10 cellular contexts compared by ENCODE assay signal in genomic region chr12:124686885-124687694, GRCh38.
DNase-seq lines count a peak whose midpoint lies in the region; ATAC-seq and TF ChIP-seq lines count a peak whose summit lies in the region.
"Had no signal": no experiment of that assay in that cellular context is flagged by ENCODE, and none has a peak within 500 bp of the region (broad histone marks: within the 10 kb centered on the region; RNA-seq: fewer than 3 reads in every experiment).

No MANE protein-coding gene starts in this region.

- peak overlapping the region; percentile 29 for H3K4me3 Mint-ChIP-seq in activated naive CD4-positive, alpha-beta T cell treated with anti-CD3 and anti-CD28 coated beads, Interleukin-2, amount 10 ng/mL, durations not matched to agents 7 days and 5 days
- no peak overlapping the region for H3K4me3 Mint-ChIP-seq in mesothelial cell of epicardium

- CTCF ChIA-PET in activated naive CD4-positive, alpha-beta T cell treated with anti-CD3 and anti-CD28 coated beads, Interleukin-2, amount 10 ng/mL, durations not matched to agents 7 days and 5 days (lab: Charles Lee), result no interaction called here

- no peaks in the 10 kb centered on the region for H3K27me3 ChIP-seq in adipocyte (replicated peaks; ENCODE audit: control insufficient read depth, insufficient read depth, low read length)
- H3K27me3 ChIP-seq in thymus (ENCODE audit: control insufficient read depth, insufficient read depth), result no peaks in the 10 kb centered on the region

- H3K4me1 ChIP-seq in adipocyte (ENCODE audit: control insufficient read depth, insufficient read depth, low read length), result peaks cover 55% of the 10 kb centered on the region
- peaks cover 12% of the 10 kb centered on the region for H3K4me1 ChIP-seq in thymus (ENCODE audit: control insufficient read depth, insufficient read depth, low read length)

- 68% methylated on average over 10 of the region's 10 CpGs for WGBS in thymus

- peak; percentile 46 for DNase-seq in activated naive CD4-positive, alpha-beta T cell treated with anti-CD3 and anti-CD28 coated beads, Interleukin-2, amount 10 ng/mL, durations not matched to agents 7 days and 5 days
- no peak for DNase-seq in activated naive CD4-positive, alpha-beta T cell treated with Interleukin-2 at 50 U/mL for 16 hours
- DNase-seq in adipocyte (ENCODE audit: low read depth), result no peak
- DNase-seq in mesothelial cell of epicardium (ENCODE audit: low spot score in 2 of 2, unreplicated experiment in 2 of 2), result no peak
- no peak for DNase-seq in foreskin melanocyte
- DNase-seq in substantia nigra (lab: John Stamatoyannopoulos, UW), result no peak
- DNase-seq: GOT3 had no signal

- ATAC-seq in HG03378 (IDR thresholded peaks at IDR 0.05; ENCODE audit: unreplicated experiment), result no peak

- H3K4me3 ChIP-seq in adipocyte (ENCODE audit: low read length) (no peak overlapping the region), thymus (ENCODE audit: low read length) (no peak overlapping the region)

- H3K9me3 ChIP-seq in adipocyte (ENCODE audit: control insufficient read depth, low read length) (peaks cover 11% of the 10 kb centered on the region), thymus (ENCODE audit: control insufficient read depth) (no peaks in the 10 kb centered on the region)

- peak overlapping the region; percentile 82 for H3K27ac Mint-ChIP-seq in activated naive CD4-positive, alpha-beta T cell treated with anti-CD3 and anti-CD28 coated beads, Interleukin-2, amount 10 ng/mL, durations not matched to agents 7 days and 5 days
- H3K27ac Mint-ChIP-seq in mesothelial cell of epicardium, result peak overlapping the region; percentile 69

- H3K9ac ChIP-seq in adipocyte (ENCODE audit: low read length), result peak overlapping the region; percentile 27
- H3K9ac ChIP-seq: KMS-11 had no signal

- H3K9me3 Mint-ChIP-seq in activated naive CD4-positive, alpha-beta T cell treated with anti-CD3 and anti-CD28 coated beads, Interleukin-2, amount 10 ng/mL, durations not matched to agents 7 days and 5 days, result peaks cover 10% of the 10 kb centered on the region
- H3K9me3 Mint-ChIP-seq in mesothelial cell of epicardium, result peaks cover 9% of the 10 kb centered on the region

- TF ChIP-seq CTCF in mesothelial cell of epicardium (IDR thresholded peaks at IDR 0.05; ENCODE audit: unreplicated experiment), result no peak

- peaks cover 48% of the 10 kb centered on the region for H3K4me1 Mint-ChIP-seq in activated naive CD4-positive, alpha-beta T cell treated with anti-CD3 and anti-CD28 coated beads, Interleukin-2, amount 10 ng/mL, durations not matched to agents 7 days and 5 days
- H3K4me1 Mint-ChIP-seq in mesothelial cell of epicardium, result peaks cover 63% of the 10 kb centered on the region

- H3K27ac ChIP-seq in thymus (ENCODE audit: low read depth), result peak overlapping the region; percentile 55
- H3K27ac ChIP-seq in substantia nigra (ENCODE audit: low read depth, low read length, poor library complexity, severe bottlenecking), result no peak overlapping the region
- H3K27ac ChIP-seq: KMS-11 had no signal

- peaks cover 2% of the 10 kb centered on the region for H3K36me3 Mint-ChIP-seq in activated naive CD4-positive, alpha-beta T cell treated with anti-CD3 and anti-CD28 coated beads, Interleukin-2, amount 10 ng/mL, durations not matched to agents 7 days and 5 days
- H3K36me3 Mint-ChIP-seq in mesothelial cell of epicardium, result no peaks in the 10 kb centered on the region

- peaks cover 44% of the 10 kb centered on the region for H3K27me3 Mint-ChIP-seq in activated naive CD4-positive, alpha-beta T cell treated with anti-CD3 and anti-CD28 coated beads, Interleukin-2, amount 10 ng/mL, durations not matched to agents 7 days and 5 days
- no peaks in the 10 kb centered on the region for H3K27me3 Mint-ChIP-seq in mesothelial cell of epicardium (ENCODE audit: low read depth)

- H3K36me3 ChIP-seq in adipocyte (ENCODE audit: control insufficient read depth, insufficient read depth, low read length, severe bottlenecking) (no peaks in the 10 kb centered on the region), thymus (ENCODE audit: control insufficient read depth, insufficient read depth) (no peaks in the 10 kb centered on the region)
